Comparison of ENCODE assay signal across 12 cellular contexts in the genomic region with DNA sequence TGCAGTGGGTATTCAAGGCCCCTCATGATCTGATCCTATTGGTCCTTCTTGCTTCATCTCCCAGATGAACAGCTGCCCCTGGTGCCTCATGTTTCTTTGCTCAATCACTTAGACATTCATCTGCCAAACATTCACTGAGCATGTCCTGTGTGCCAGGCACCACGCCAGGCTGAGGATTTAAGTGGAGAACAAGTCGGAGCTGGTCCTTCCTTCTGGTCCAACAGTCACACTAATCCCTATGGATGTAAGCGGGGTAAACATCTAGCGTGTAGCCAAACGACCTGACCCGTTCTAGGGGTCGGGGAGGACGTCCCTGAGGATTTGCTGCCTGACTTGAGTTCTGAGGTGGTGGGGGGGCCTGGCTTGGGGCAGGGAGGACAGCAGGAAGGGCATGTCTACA. TPM values are rescaled to one million over a fixed set of nuclear protein-coding genes. Genes with fewer than 3 reads are reported as not detected.
A peak's percentile ranks its signal among the peaks of the same experiment; 100 is the strongest.
DNase-seq lines count a peak whose midpoint lies in the region; TF ChIP-seq lines count a peak whose summit lies in the region.
"Had no signal": no experiment of that assay in that cellular context is flagged by ENCODE, and none has a peak within 500 bp of the region (broad histone marks: within the 10 kb centered on the region; RNA-seq: fewer than 3 reads in every experiment).

No MANE protein-coding gene starts in this region.

- H3K9me3 Mint-ChIP-seq in HFFc6, result no peaks in the 10 kb centered on the region
- H3K9me3 Mint-ChIP-seq in activated T-helper 1 cell treated with anti-CD3 and anti-CD28 coated beads, Interleukin-12 subunit alpha, Interleukin-12 subunit beta, Interleukin-2, Interleukin-4 antibody, amounts not matched to agents 30 ng/mL and 10 ng/mL and 1 ng/mL, durations not matched to agents 14 hours and 24 hours and 36 hours, result no peaks in the 10 kb centered on the region
- H3K9me3 Mint-ChIP-seq: activated naive CD8-positive, alpha-beta T cell treated with anti-CD3 and anti-CD28 coated beads, Interleukin-2, amount 50 U/mL, for 24 hours had no signal

- H3K27ac Mint-ChIP-seq in HFFc6, result peak overlapping the region; percentile 36; the same call in 1 of the 2 replicates
- H3K27ac Mint-ChIP-seq in activated T-helper 1 cell treated with anti-CD3 and anti-CD28 coated beads, Interleukin-12 subunit alpha, Interleukin-12 subunit beta, Interleukin-2, Interleukin-4 antibody, amounts not matched to agents 30 ng/mL and 10 ng/mL and 1 ng/mL, durations not matched to agents 14 hours and 24 hours and 36 hours, result no peak overlapping the region
- H3K27ac Mint-ChIP-seq: activated naive CD8-positive, alpha-beta T cell treated with anti-CD3 and anti-CD28 coated beads, Interleukin-2, amount 50 U/mL, for 24 hours had no signal

- intact Hi-C loops in activated T-helper 1 cell treated with anti-CD3 and anti-CD28 coated beads, Interleukin-12 subunit alpha, Interleukin-12 subunit beta, Interleukin-2, Interleukin-4 antibody, amounts not matched to agents 30 ng/mL and 10 ng/mL and 1 ng/mL, durations not matched to agents 14 hours and 24 hours and 36 hours (cut with micrococcal nuclease), result no loop called here

- DNase-seq in HFFc6, result peak; percentile 59
- DNase-seq in NCI-H510A treated with DMSO at 0.1 percent for 48 hours (lab: John Stamatoyannopoulos, UW), result peak; percentile 37
- peak; percentile 81 for DNase-seq in fibroblast of gingiva (ENCODE audit: low read depth)
- DNase-seq in stromal cell of bone marrow (ENCODE audit: low read depth), result peak; percentile 81
- DNase-seq in C1 segment of cervical spinal cord (lab: John Stamatoyannopoulos, UW), result no peak
- no peak for DNase-seq in activated T-helper 1 cell treated with anti-CD3 and anti-CD28 coated beads, Interleukin-12 subunit alpha, Interleukin-12 subunit beta, Interleukin-2, Interleukin-4 antibody, amounts not matched to agents 30 ng/mL and 10 ng/mL and 1 ng/mL, durations not matched to agents 14 hours and 24 hours and 36 hours (ENCODE audit: low spot score)
- no peak for DNase-seq in stimulated activated CD4-positive, alpha-beta T cell treated with anti-CD3 and anti-CD28 coated beads, Interleukin-4, amount 100 ng/mL, for 4 hours
- DNase-seq: activated CD4-positive, alpha-beta T cell treated with anti-CD3 and anti-CD28 coated beads, Interleukin-2, amount 50 U/mL, for 48 hours; activated naive CD8-positive, alpha-beta T cell treated with anti-CD3 and anti-CD28 coated beads, Interleukin-2, amount 50 U/mL, for 24 hours; kidney; NCI-H1930; pancreas had no signal

- no peaks in the 10 kb centered on the region; the same call in none of the 2 replicates for H3K27me3 Mint-ChIP-seq in HFFc6 (ENCODE audit: insufficient read depth)
- no peaks in the 10 kb centered on the region for H3K27me3 Mint-ChIP-seq in activated T-helper 1 cell treated with anti-CD3 and anti-CD28 coated beads, Interleukin-12 subunit alpha, Interleukin-12 subunit beta, Interleukin-2, Interleukin-4 antibody, amounts not matched to agents 30 ng/mL and 10 ng/mL and 1 ng/mL, durations not matched to agents 14 hours and 24 hours and 36 hours (ENCODE audit: insufficient read depth)
- H3K27me3 Mint-ChIP-seq: activated naive CD8-positive, alpha-beta T cell treated with anti-CD3 and anti-CD28 coated beads, Interleukin-2, amount 50 U/mL, for 24 hours had no signal

- H3K4me1 Mint-ChIP-seq in HFFc6 (ENCODE audit: low read depth), result peaks cover 14% of the 10 kb centered on the region
- H3K4me1 Mint-ChIP-seq in activated T-helper 1 cell treated with anti-CD3 and anti-CD28 coated beads, Interleukin-12 subunit alpha, Interleukin-12 subunit beta, Interleukin-2, Interleukin-4 antibody, amounts not matched to agents 30 ng/mL and 10 ng/mL and 1 ng/mL, durations not matched to agents 14 hours and 24 hours and 36 hours (ENCODE audit: low read depth), result peaks cover under 1% of the 10 kb centered on the region
- H3K4me1 Mint-ChIP-seq: activated naive CD8-positive, alpha-beta T cell treated with anti-CD3 and anti-CD28 coated beads, Interleukin-2, amount 50 U/mL, for 24 hours had no signal

- peaks cover 15% of the 10 kb centered on the region for H3K36me3 Mint-ChIP-seq in HFFc6 (ENCODE audit: low read depth)
- peaks cover 15% of the 10 kb centered on the region for H3K36me3 Mint-ChIP-seq in activated T-helper 1 cell treated with anti-CD3 and anti-CD28 coated beads, Interleukin-12 subunit alpha, Interleukin-12 subunit beta, Interleukin-2, Interleukin-4 antibody, amounts not matched to agents 30 ng/mL and 10 ng/mL and 1 ng/mL, durations not matched to agents 14 hours and 24 hours and 36 hours (ENCODE audit: low read depth)

- TF ChIP-seq CTCF in HFFc6 (IDR thresholded peaks at IDR 0.05), result no peak

- H3K4me3 Mint-ChIP-seq in HFFc6, result no peak overlapping the region
- no peak overlapping the region for H3K4me3 Mint-ChIP-seq in activated T-helper 1 cell treated with anti-CD3 and anti-CD28 coated beads, Interleukin-12 subunit alpha, Interleukin-12 subunit beta, Interleukin-2, Interleukin-4 antibody, amounts not matched to agents 30 ng/mL and 10 ng/mL and 1 ng/mL, durations not matched to agents 14 hours and 24 hours and 36 hours
- H3K4me3 Mint-ChIP-seq: activated naive CD8-positive, alpha-beta T cell treated with anti-CD3 and anti-CD28 coated beads, Interleukin-2, amount 50 U/mL, for 24 hours had no signal

RNA-seq across cellular contexts. Expression of gene ZMAT5, which starts 21.9 kb away (rescaled TPM):
- total RNA-seq in HFFc6 (2021; fragmentation: NEBNext Ultra II Directional; extraction: Animal tissue kit (Norgen Biotek cat#: 25700)), result 10 to 100 TPM; 24.9 to 28.6 (median 26.1) TPM
- 28.4 and 28.5 TPM in 2 replicates for total RNA-seq in activated T-helper 1 cell treated with anti-CD3 and anti-CD28 coated beads, Interleukin-12 subunit alpha, Interleukin-12 subunit beta, Interleukin-2, Interleukin-4 antibody, amounts not matched to agents 30 ng/mL and 10 ng/mL and 1 ng/mL, durations not matched to agents 14 hours and 24 hours and 36 hours

RNA-seq across cellular contexts. Expression of gene UQCR10, which starts 22.3 kb away (rescaled TPM):
- 100 to 1,000 TPM; 137 to 153 (median 150) TPM for total RNA-seq in HFFc6 (2021; fragmentation: NEBNext Ultra II Directional; extraction: Animal tissue kit (Norgen Biotek cat#: 25700))
- total RNA-seq in activated T-helper 1 cell treated with anti-CD3 and anti-CD28 coated beads, Interleukin-12 subunit alpha, Interleukin-12 subunit beta, Interleukin-2, Interleukin-4 antibody, amounts not matched to agents 30 ng/mL and 10 ng/mL and 1 ng/mL, durations not matched to agents 14 hours and 24 hours and 36 hours, result 89.4 and 96.5 TPM in 2 replicates

RNA-seq across cellular contexts. Expression of gene CABP7, which starts 25.1 kb away (rescaled TPM):
- total RNA-seq in HFFc6 (2021; fragmentation: NEBNext Ultra II Directional; extraction: Animal tissue kit (Norgen Biotek cat#: 25700)), result not detected
- not detected in 2 replicates for total RNA-seq in activated T-helper 1 cell treated with anti-CD3 and anti-CD28 coated beads, Interleukin-12 subunit alpha, Interleukin-12 subunit beta, Interleukin-2, Interleukin-4 antibody, amounts not matched to agents 30 ng/mL and 10 ng/mL and 1 ng/mL, durations not matched to agents 14 hours and 24 hours and 36 hours

Comparison
In these comparisons a context has a peak if more than half of its experiments do, and no peak if none do; other contexts are left out.
1. DNase-seq: peak in HFFc6 (single experiment), NCI-H510A treated with DMSO at 0.1 percent for 48 hours (single experiment), fibroblast of gingiva (single experiment) and stromal cell of bone marrow (single experiment); none in C1 segment of cervical spinal cord (0 of 14), activated T-helper 1 cell treated with anti-CD3 and anti-CD28 coated beads, Interleukin-12 subunit alpha, Interleukin-12 subunit beta, Interleukin-2, Interleukin-4 antibody, amounts not matched to agents 30 ng/mL and 10 ng/mL and 1 ng/mL, durations not matched to agents 14 hours and 24 hours and 36 hours (single experiment) and stimulated activated CD4-positive, alpha-beta T cell treated with anti-CD3 and anti-CD28 coated beads, Interleukin-4, amount 100 ng/mL, for 4 hours (0 of 2).